ENCODE assay signal across 1 cellular context in the genomic region with DNA sequence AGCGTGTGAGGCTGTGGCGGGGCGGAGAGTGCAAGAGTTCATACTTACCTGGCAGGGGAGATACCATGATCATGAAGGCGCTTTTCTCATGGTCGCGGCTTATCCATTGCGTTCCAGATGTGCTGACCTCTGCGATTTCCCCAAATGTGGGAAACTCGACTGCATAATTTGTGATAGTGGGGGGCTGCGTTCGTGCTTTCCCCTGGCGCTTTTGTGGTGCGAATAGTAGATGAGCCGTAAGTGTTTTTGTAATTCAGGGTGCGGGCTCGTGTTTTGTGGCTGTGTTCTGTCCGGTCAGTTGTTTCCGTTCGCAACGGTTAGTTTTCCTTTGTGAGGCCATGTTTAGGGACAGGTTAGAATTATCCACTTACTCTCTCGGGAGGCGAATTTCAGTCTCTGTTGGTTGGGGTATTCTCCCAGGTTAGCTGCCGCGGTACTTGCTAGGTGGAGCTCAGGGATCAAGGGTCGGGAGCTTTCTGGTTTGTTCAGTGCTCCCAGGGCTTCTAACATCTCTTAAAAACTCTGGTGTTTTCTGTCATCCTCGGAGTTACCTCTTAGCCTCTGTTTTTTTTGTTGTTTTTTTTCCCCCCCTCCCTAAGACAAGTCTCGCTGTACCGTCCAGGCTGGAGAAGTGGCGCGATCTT.
TF ChIP-seq lines count a peak whose summit lies in the region.

No MANE protein-coding gene starts in this region.

TF ChIP-seq in HEK293, 187 proteins besides CTCF, POLR2A, EP300 and RAD21 (continued from another document and continues in another):
- TF ChIP-seq, protein P1, sequence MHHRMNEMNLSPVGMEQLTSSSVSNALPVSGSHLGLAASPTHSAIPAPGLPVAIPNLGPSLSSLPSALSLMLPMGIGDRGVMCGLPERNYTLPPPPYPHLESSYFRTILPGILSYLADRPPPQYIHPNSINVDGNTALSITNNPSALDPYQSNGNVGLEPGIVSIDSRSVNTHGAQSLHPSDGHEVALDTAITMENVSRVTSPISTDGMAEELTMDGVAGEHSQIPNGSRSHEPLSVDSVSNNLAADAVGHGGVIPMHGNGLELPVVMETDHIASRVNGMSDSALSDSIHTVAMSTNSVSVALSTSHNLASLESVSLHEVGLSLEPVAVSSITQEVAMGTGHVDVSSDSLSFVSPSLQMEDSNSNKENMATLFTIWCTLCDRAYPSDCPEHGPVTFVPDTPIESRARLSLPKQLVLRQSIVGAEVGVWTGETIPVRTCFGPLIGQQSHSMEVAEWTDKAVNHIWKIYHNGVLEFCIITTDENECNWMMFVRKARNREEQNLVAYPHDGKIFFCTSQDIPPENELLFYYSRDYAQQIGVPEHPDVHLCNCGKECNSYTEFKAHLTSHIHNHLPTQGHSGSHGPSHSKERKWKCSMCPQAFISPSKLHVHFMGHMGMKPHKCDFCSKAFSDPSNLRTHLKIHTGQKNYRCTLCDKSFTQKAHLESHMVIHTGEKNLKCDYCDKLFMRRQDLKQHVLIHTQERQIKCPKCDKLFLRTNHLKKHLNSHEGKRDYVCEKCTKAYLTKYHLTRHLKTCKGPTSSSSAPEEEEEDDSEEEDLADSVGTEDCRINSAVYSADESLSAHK (tag by site-specific recombination; IDR thresholded peaks at IDR 0.05): peak; percentile 79
- TF ChIP-seq REPIN1 (tag by site-specific recombination; IDR thresholded peaks at IDR 0.05; ENCODE audit: low read depth) (peak; percentile 93; the same call in 1 of the 2 replicates), ZNF10 (tag by site-specific recombination; IDR thresholded peaks at IDR 0.05) (peak; percentile 71), ZBTB8A (tag by site-specific recombination; IDR thresholded peaks at IDR 0.05) (peak; percentile 65), ZBTB48 (tag by site-specific recombination; IDR thresholded peaks at IDR 0.05) (peak; percentile 97), KLF9 (tag by site-specific recombination; IDR thresholded peaks at IDR 0.05; ENCODE audit: low read depth) (0 out of 2 replicates have a peak, but pooled peaks have one; percentile 27), ZSCAN23 (tag by site-specific recombination; IDR thresholded peaks at IDR 0.05) (peak; percentile 96), ZNF561 (tag by site-specific recombination; IDR thresholded peaks at IDR 0.05; ENCODE audit: borderline replicate concordance) (peak; percentile 93), ZNF394 (tag by site-specific recombination; IDR thresholded peaks at IDR 0.05; ENCODE audit: borderline replicate concordance) (peak; percentile 93), ZNF701 (tag by site-specific recombination; IDR thresholded peaks at IDR 0.05) (peak; percentile 57; the same call in 1 of the 2 replicates), SP7 (tag by site-specific recombination; IDR thresholded peaks at IDR 0.05) (peak; percentile 93), ZNF660 (tag by site-specific recombination; IDR thresholded peaks at IDR 0.05) (peak; percentile 99), GLIS1 (tag by site-specific recombination; IDR thresholded peaks at IDR 0.05) (peak; percentile 68), BCL11A (tag by site-specific recombination; IDR thresholded peaks at IDR 0.05; ENCODE audit: low read depth) (peak; percentile 88), SCRT1 (tag by site-specific recombination; IDR thresholded peaks at IDR 0.05; ENCODE audit: borderline replicate concordance) (peak; percentile 29; the same call in 1 of the 2 replicates), KLF16 (tag by site-specific recombination; IDR thresholded peaks at IDR 0.05) (peak; percentile 74), ZNF239 (tag by site-specific recombination; IDR thresholded peaks at IDR 0.05) (peak; percentile 85), PRDM1 (tag by site-specific recombination; IDR thresholded peaks at IDR 0.05) (peak; percentile 97), ZNF596 (tag by site-specific recombination; IDR thresholded peaks at IDR 0.05) (peak; percentile 84), BCL11B (tag by site-specific recombination; IDR thresholded peaks at IDR 0.05; ENCODE audit: low read depth) (peak; percentile 99), ZNF776 (tag by site-specific recombination; IDR thresholded peaks at IDR 0.05; ENCODE audit: borderline replicate concordance) (peak; percentile 63; the same call in 1 of the 2 replicates), ZNF600 (tag by site-specific recombination; IDR thresholded peaks at IDR 0.05) (peak; percentile 99), ZNF24 (tag by site-specific recombination; IDR thresholded peaks at IDR 0.05) (peak; percentile 97), ZFP3 (tag by site-specific recombination; IDR thresholded peaks at IDR 0.05; ENCODE audit: low read depth) (peak; percentile 71), OSR2 (tag by site-specific recombination; IDR thresholded peaks at IDR 0.05) (peak; percentile 42; the same call in 1 of the 2 replicates), ZNF223 (tag by site-specific recombination; IDR thresholded peaks at IDR 0.05) (peak; percentile 48; the same call in 1 of the 2 replicates)
- TF ChIP-seq, protein P2, sequence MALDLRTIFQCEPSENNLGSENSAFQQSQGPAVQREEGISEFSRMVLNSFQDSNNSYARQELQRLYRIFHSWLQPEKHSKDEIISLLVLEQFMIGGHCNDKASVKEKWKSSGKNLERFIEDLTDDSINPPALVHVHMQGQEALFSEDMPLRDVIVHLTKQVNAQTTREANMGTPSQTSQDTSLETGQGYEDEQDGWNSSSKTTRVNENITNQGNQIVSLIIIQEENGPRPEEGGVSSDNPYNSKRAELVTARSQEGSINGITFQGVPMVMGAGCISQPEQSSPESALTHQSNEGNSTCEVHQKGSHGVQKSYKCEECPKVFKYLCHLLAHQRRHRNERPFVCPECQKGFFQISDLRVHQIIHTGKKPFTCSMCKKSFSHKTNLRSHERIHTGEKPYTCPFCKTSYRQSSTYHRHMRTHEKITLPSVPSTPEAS (tag by site-specific recombination; IDR thresholded peaks at IDR 0.05): peak; percentile 72
- TF ChIP-seq, protein P3, sequence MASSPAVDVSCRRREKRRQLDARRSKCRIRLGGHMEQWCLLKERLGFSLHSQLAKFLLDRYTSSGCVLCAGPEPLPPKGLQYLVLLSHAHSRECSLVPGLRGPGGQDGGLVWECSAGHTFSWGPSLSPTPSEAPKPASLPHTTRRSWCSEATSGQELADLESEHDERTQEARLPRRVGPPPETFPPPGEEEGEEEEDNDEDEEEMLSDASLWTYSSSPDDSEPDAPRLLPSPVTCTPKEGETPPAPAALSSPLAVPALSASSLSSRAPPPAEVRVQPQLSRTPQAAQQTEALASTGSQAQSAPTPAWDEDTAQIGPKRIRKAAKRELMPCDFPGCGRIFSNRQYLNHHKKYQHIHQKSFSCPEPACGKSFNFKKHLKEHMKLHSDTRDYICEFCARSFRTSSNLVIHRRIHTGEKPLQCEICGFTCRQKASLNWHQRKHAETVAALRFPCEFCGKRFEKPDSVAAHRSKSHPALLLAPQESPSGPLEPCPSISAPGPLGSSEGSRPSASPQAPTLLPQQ (tag by site-specific recombination; IDR thresholded peaks at IDR 0.05): peak; percentile 80
- TF ChIP-seq, protein P4, sequence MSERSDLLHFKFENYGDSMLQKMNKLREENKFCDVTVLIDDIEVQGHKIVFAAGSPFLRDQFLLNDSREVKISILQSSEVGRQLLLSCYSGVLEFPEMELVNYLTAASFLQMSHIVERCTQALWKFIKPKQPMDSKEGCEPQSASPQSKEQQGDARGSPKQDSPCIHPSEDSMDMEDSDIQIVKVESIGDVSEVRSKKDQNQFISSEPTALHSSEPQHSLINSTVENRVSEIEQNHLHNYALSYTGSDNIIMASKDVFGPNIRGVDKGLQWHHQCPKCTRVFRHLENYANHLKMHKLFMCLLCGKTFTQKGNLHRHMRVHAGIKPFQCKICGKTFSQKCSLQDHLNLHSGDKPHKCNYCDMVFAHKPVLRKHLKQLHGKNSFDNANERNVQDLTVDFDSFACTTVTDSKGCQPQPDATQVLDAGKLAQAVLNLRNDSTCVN (tag by site-specific recombination; optimal IDR thresholded peaks at IDR 0.05): peak; percentile 58
- TF ChIP-seq, protein P5, sequence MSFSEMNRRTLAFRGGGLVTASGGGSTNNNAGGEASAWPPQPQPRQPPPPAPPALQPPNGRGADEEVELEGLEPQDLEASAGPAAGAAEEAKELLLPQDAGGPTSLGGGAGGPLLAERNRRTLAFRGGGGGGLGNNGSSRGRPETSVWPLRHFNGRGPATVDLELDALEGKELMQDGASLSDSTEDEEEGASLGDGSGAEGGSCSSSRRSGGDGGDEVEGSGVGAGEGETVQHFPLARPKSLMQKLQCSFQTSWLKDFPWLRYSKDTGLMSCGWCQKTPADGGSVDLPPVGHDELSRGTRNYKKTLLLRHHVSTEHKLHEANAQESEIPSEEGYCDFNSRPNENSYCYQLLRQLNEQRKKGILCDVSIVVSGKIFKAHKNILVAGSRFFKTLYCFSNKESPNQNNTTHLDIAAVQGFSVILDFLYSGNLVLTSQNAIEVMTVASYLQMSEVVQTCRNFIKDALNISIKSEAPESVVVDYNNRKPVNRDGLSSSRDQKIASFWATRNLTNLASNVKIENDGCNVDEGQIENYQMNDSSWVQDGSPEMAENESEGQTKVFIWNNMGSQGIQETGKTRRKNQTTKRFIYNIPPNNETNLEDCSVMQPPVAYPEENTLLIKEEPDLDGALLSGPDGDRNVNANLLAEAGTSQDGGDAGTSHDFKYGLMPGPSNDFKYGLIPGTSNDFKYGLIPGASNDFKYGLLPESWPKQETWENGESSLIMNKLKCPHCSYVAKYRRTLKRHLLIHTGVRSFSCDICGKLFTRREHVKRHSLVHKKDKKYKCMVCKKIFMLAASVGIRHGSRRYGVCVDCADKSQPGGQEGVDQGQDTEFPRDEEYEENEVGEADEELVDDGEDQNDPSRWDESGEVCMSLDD (tag by site-specific recombination; IDR thresholded peaks at IDR 0.05): peak; percentile 98
- TF ChIP-seq, protein P6, sequence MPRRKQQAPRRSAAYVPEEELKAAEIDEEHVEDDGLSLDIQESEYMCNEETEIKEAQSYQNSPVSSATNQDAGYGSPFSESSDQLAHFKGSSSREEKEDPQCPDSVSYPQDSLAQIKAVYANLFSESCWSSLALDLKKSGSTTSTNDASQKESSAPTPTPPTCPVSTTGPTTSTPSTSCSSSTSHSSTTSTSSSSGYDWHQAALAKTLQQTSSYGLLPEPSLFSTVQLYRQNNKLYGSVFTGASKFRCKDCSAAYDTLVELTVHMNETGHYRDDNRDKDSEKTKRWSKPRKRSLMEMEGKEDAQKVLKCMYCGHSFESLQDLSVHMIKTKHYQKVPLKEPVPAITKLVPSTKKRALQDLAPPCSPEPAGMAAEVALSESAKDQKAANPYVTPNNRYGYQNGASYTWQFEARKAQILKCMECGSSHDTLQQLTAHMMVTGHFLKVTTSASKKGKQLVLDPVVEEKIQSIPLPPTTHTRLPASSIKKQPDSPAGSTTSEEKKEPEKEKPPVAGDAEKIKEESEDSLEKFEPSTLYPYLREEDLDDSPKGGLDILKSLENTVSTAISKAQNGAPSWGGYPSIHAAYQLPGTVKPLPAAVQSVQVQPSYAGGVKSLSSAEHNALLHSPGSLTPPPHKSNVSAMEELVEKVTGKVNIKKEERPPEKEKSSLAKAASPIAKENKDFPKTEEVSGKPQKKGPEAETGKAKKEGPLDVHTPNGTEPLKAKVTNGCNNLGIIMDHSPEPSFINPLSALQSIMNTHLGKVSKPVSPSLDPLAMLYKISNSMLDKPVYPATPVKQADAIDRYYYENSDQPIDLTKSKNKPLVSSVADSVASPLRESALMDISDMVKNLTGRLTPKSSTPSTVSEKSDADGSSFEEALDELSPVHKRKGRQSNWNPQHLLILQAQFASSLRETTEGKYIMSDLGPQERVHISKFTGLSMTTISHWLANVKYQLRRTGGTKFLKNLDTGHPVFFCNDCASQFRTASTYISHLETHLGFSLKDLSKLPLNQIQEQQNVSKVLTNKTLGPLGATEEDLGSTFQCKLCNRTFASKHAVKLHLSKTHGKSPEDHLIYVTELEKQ (tag by site-specific recombination; IDR thresholded peaks at IDR 0.05; ENCODE audit: borderline replicate concordance): peak; percentile 76; the same call in 1 of the 2 replicates
- TF ChIP-seq, protein P7, sequence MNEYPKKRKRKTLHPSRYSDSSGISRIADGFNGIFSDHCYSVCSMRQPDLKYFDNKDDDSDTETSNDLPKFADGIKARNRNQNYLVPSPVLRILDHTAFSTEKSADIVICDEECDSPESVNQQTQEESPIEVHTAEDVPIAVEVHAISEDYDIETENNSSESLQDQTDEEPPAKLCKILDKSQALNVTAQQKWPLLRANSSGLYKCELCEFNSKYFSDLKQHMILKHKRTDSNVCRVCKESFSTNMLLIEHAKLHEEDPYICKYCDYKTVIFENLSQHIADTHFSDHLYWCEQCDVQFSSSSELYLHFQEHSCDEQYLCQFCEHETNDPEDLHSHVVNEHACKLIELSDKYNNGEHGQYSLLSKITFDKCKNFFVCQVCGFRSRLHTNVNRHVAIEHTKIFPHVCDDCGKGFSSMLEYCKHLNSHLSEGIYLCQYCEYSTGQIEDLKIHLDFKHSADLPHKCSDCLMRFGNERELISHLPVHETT (tag by site-specific recombination; IDR thresholded peaks at IDR 0.05): peak; percentile 87
- TF ChIP-seq, protein P8, sequence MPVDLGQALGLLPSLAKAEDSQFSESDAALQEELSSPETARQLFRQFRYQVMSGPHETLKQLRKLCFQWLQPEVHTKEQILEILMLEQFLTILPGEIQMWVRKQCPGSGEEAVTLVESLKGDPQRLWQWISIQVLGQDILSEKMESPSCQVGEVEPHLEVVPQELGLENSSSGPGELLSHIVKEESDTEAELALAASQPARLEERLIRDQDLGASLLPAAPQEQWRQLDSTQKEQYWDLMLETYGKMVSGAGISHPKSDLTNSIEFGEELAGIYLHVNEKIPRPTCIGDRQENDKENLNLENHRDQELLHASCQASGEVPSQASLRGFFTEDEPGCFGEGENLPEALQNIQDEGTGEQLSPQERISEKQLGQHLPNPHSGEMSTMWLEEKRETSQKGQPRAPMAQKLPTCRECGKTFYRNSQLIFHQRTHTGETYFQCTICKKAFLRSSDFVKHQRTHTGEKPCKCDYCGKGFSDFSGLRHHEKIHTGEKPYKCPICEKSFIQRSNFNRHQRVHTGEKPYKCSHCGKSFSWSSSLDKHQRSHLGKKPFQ (tag by site-specific recombination; IDR thresholded peaks at IDR 0.05): peak; percentile 95
- TF ChIP-seq, protein P9, sequence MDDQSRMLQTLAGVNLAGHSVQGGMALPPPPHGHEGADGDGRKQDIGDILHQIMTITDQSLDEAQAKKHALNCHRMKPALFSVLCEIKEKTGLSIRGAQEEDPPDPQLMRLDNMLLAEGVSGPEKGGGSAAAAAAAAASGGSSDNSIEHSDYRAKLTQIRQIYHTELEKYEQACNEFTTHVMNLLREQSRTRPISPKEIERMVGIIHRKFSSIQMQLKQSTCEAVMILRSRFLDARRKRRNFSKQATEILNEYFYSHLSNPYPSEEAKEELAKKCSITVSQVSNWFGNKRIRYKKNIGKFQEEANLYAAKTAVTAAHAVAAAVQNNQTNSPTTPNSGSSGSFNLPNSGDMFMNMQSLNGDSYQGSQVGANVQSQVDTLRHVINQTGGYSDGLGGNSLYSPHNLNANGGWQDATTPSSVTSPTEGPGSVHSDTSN (CRISPR knock-in tag; IDR thresholded peaks at IDR 0.05): 0 out of 2 replicates have a peak, but pooled peaks have one; percentile 61
- TF ChIP-seq, protein P10, sequence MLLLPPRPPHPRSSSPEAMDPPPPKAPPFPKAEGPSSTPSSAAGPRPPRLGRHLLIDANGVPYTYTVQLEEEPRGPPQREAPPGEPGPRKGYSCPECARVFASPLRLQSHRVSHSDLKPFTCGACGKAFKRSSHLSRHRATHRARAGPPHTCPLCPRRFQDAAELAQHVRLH (tag by site-specific recombination; IDR thresholded peaks at IDR 0.05): peak; percentile 96
